In the genomic region with DNA sequence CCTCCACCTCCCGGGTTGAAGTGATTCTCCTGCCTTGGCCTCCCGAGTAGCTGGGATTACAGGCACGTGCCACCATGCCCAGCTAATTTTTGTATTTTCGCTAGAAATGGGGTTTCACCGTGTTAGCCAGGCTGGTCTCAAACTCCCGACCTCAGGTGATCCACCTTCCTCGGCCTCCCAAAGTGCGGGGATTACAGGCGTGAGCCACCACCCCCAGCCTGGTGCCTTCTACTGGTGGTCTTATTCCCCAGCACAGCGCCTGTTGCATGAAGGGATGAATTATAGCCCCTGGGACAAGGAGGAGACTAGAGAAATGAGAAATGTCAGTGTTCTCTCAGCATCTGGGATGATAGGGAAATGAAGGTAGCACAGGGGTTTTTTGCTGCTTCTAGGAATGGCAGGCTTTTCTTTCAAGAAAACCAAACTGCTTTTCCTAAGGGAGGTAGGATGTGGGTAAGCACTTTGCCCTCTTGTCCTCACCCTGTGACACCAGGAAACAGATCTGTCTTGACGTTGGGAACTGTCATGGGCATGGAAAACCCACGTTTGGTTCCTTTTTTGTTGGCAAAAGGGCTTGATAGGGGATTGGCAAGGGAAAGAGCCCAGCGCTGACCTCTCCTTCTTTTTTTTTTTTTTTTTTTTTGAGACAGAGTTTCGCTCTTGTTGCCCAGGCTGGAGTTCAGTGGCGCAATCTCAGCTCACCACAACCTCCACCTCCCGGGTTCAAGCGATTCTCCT, we compare ENCODE assay signal across 11 cellular contexts. TPM values are rescaled to one million over a fixed set of nuclear protein-coding genes. Genes with fewer than 3 reads are reported as not detected.
DNase-seq lines count a peak whose midpoint lies in the region; ATAC-seq and TF ChIP-seq lines count a peak whose summit lies in the region.
"Not testable (repeated sequence)": the region's sequence is repeated elsewhere in the genome, so short reads cannot be mapped to it uniquely, and the experiment has no call there.
"Had no signal": no experiment of that assay in that cellular context is flagged by ENCODE, and none has a peak within 500 bp of the region (broad histone marks: within the 10 kb centered on the region; RNA-seq: fewer than 3 reads in every experiment).

No MANE protein-coding gene starts in this region.

- H3K79me2 ChIP-seq in ACC112 (ENCODE audit: control insufficient read depth, insufficient read depth, low read length, unreplicated experiment), result not testable (repeated sequence)

- not testable (repeated sequence) for H2BK15ac ChIP-seq in mesenchymal stem cell (ENCODE audit: low read depth, poor library complexity, severe bottlenecking)

- H3K9ac ChIP-seq in duodenal mucosa (ENCODE audit: low read depth in 1 of 2, low read length in 2 of 2), result not testable (repeated sequence)
- H3K9ac ChIP-seq in mesenchymal stem cell (ENCODE audit: low read length), result peak overlapping the region; percentile 86

- H3K4me3 ChIP-seq in ACC112 (ENCODE audit: low read depth, low read length) (peak overlapping the region; percentile 70), MG63 (peak overlapping the region; percentile 30), adrenal gland (peak overlapping the region in 1 of 4 donors; percentile 17), heart right ventricle (peak overlapping the region in 8 of 10 donors; percentile 8 to 40 (median 26)), mesenchymal stem cell (ENCODE audit: insufficient read depth in 1 of 2, low read depth in 1 of 2, low read length in 2 of 2) (peak overlapping the region in 1 of 2 experiments; percentile 42), psoas muscle (peak overlapping the region; percentile 30), suprapubic skin (peak overlapping the region; percentile 13)
- H3K4me3 ChIP-seq in duodenal mucosa (ENCODE audit: low read depth in 1 of 2, low read length in 2 of 2), result not testable (repeated sequence)

- H3K36me3 ChIP-seq in ACC112 (ENCODE audit: insufficient read depth, low read length); MG63; adrenal gland (replicated peaks in 1 of 2); duodenal mucosa (ENCODE audit: control insufficient read depth in 1 of 2, insufficient read depth in 2 of 2, low read length in 2 of 2); heart right ventricle; mesenchymal stem cell (ENCODE audit: control insufficient read depth in 1 of 2, insufficient read depth in 2 of 2, low read depth in 1 of 2, low read length in 2 of 2); psoas muscle (ENCODE audit: insufficient read depth in 1 of 2, low read depth in 1 of 2); suprapubic skin: not testable (repeated sequence)

- not testable (repeated sequence) for H2AFZ ChIP-seq in ACC112 (ENCODE audit: low read length, unreplicated experiment); mesenchymal stem cell (ENCODE audit: low read depth, low read length)

- not testable (repeated sequence) for TF ChIP-seq CTCF in adrenal gland (IDR thresholded peaks at IDR 0.05); heart right ventricle (IDR thresholded peaks at IDR 0.05); psoas muscle (IDR thresholded peaks at IDR 0.05); suprapubic skin (IDR thresholded peaks at IDR 0.05)

- H3K14ac ChIP-seq in mesenchymal stem cell (ENCODE audit: low read length in 2 of 2), result peak overlapping the region in 1 of 2 experiments; percentile 81

- TF ChIP-seq POLR2A in adrenal gland (IDR thresholded peaks at IDR 0.05); suprapubic skin (IDR thresholded peaks at IDR 0.05): not testable (repeated sequence)

- 68 to 74% (median 72%) methylated on average over 15 to 17 of the region's 17 CpGs for WGBS in adrenal gland, 4 donors
- 71 to 76% methylated on average over 17 of the region's 17 CpGs for WGBS in heart right ventricle, 2 donors
- WGBS in mesenchymal stem cell, result 81% methylated on average over 15 of the region's 17 CpGs
- 60 to 62% (median 61%) methylated on average over 17 of the region's 17 CpGs for WGBS in psoas muscle, 3 donors
- WGBS in suprapubic skin, result 68% methylated on average over 16 of the region's 17 CpGs

- DNase-seq in MG63, heart right ventricle, psoas muscle: not testable (repeated sequence)
- DNase-seq in adrenal gland, result peak in 2 of 7 donors; percentile 38 to 48
- DNase-seq in mesenchymal stem cell, result peak; percentile 32
- DNase-seq in suprapubic skin (ENCODE audit: low spot score in 2 of 2), result peak in 1 of 2 donors; percentile 68

- peaks cover 54% of the 10 kb centered on the region for H3K4me1 ChIP-seq in ACC112 (ENCODE audit: control insufficient read depth, insufficient read depth, low read length, unreplicated experiment)
- peaks cover 0 to 21% of the 10 kb centered on the region in 2 donors for H3K4me1 ChIP-seq in adrenal gland (replicated peaks in 1 of 2)
- not testable (repeated sequence) for H3K4me1 ChIP-seq in duodenal mucosa (ENCODE audit: control insufficient read depth in 1 of 2, insufficient read depth in 2 of 2, low read length in 2 of 2); psoas muscle
- peaks cover 0 to 60% (median 19%) of the 10 kb centered on the region in 9 donors for H3K4me1 ChIP-seq in heart right ventricle
- H3K4me1 ChIP-seq in mesenchymal stem cell (ENCODE audit: control insufficient read depth, insufficient read depth, low read depth, low read length), result peaks cover 10% of the 10 kb centered on the region
- H3K4me1 ChIP-seq in suprapubic skin, result peaks cover 36% of the 10 kb centered on the region

- peak overlapping the region; percentile 88 for H4K8ac ChIP-seq in mesenchymal stem cell (ENCODE audit: low read length)

- H3K27ac ChIP-seq in ACC112 (ENCODE audit: low read depth, low read length), result peak overlapping the region; percentile 100
- peak overlapping the region; percentile 60 to 96 (median 86) for H3K27ac ChIP-seq in adrenal gland
- peak overlapping the region; percentile 58 for H3K27ac ChIP-seq in duodenal mucosa (ENCODE audit: low read depth, low read length)
- peak overlapping the region; percentile 75 to 96 (median 89) for H3K27ac ChIP-seq in heart right ventricle
- not testable (repeated sequence) for H3K27ac ChIP-seq in mesenchymal stem cell (ENCODE audit: low read length, poor library complexity, severe bottlenecking)
- H3K27ac ChIP-seq in psoas muscle, result peak overlapping the region; percentile 80
- H3K27ac ChIP-seq in suprapubic skin, result peak overlapping the region; percentile 97

- peak; percentile 39 for TF ChIP-seq EP300 in suprapubic skin (IDR thresholded peaks at IDR 0.05)

- not testable (repeated sequence) for H3K23ac ChIP-seq in mesenchymal stem cell (ENCODE audit: low read length in 2 of 2)

- H3K18ac ChIP-seq in mesenchymal stem cell (ENCODE audit: low read depth in 1 of 2, low read length in 2 of 2), result peak overlapping the region; percentile 84 to 89

- H2AK5ac ChIP-seq in mesenchymal stem cell (ENCODE audit: low read length, severe bottlenecking), result not testable (repeated sequence)

- ATAC-seq in heart right ventricle (peak in 5 of 8 donors; percentile 1 to 20 (median 7)), psoas muscle (peak in 2 of 4 donors; percentile 17 to 25)

- not testable (repeated sequence) for H3K79me1 ChIP-seq in mesenchymal stem cell (replicated peaks; ENCODE audit: low read length, poor library complexity, severe bottlenecking)

- not testable (repeated sequence) for H3K27me3 ChIP-seq in ACC112 (ENCODE audit: insufficient read depth, low read length); MG63; adrenal gland; duodenal mucosa (ENCODE audit: control insufficient read depth in 1 of 2, insufficient read depth in 2 of 2, low read length in 2 of 2); heart right ventricle; mesenchymal stem cell (ENCODE audit: control insufficient read depth in 1 of 2, insufficient read depth in 1 of 2, low read length in 2 of 2); suprapubic skin
- H3K27me3 ChIP-seq in psoas muscle (ENCODE audit: insufficient read depth in 3 of 3, low read length in 2 of 3), result peaks cover 0 to 23% (median 3%) of the 10 kb centered on the region in 3 donors

- peak overlapping the region; percentile 86 to 87 for H3K4ac ChIP-seq in mesenchymal stem cell (ENCODE audit: low read depth in 1 of 2, low read length in 2 of 2)

- not testable (repeated sequence) for H3K4me2 ChIP-seq in mesenchymal stem cell (ENCODE audit: low read length, poor library complexity, severe bottlenecking)

- H4K91ac ChIP-seq in mesenchymal stem cell (ENCODE audit: low read length), result peak overlapping the region; percentile 86

- H2BK12ac ChIP-seq in mesenchymal stem cell (ENCODE audit: low read length in 2 of 2), result peak overlapping the region; percentile 66 to 92

- not testable (repeated sequence) for H2BK5ac ChIP-seq in mesenchymal stem cell (ENCODE audit: low read depth, low read length, poor library complexity, severe bottlenecking)

- intact Hi-C loops in adrenal gland (cut with DNase I); psoas muscle (cut with DNase I): not testable (repeated sequence)
- intact Hi-C loops in heart right ventricle (cut with DNase I), result loop anchor here in 3 of 10 donors (2.0 to 5.0 kb wide), 2 partner anchors 78 to 79 kb away; a partner anchor contains a TSS

- H3K9me3 ChIP-seq in MG63; adrenal gland (replicated peaks in 1 of 3); duodenal mucosa (ENCODE audit: control insufficient read depth in 1 of 2, low read length in 2 of 2); heart right ventricle; mesenchymal stem cell (ENCODE audit: control insufficient read depth, low read length); psoas muscle; suprapubic skin: not testable (repeated sequence)

- peak overlapping the region; percentile 92 for H2BK120ac ChIP-seq in mesenchymal stem cell (ENCODE audit: low read depth, low read length)

RNA-seq across cellular contexts. Expression of a gene that starts 5.9 kb away (rescaled TPM):
- not detected in 2 replicates for total RNA-seq in MG63 (2014; rRNA removed; shearing (Covaris generic); ENCODE audit: low replicate concordance)
- total RNA-seq in adrenal gland (10 to 100 TPM in 3 of 8 donors, 1 to 10 TPM in 5; 1.9 to 17.3 (median 7.2) TPM), heart right ventricle (10 to 100 TPM in 2 of 10 donors, 1 to 10 TPM in 4, under 1 TPM in 4; 0.72 to 11.5 (median 1.8) TPM), psoas muscle (1 to 10 TPM; 1.4 to 2.8 (median 1.8) TPM), suprapubic skin (10 to 100 TPM in 1 of 4 donors, 1 to 10 TPM in 3; 4.2 to 10.5 (median 5.5) TPM)
- polyA plus RNA-seq in adrenal gland (10 to 100 TPM in 2 of 3 donors, 1 to 10 TPM in 1; 8.0 to 15.8 (median 15.3) TPM), heart right ventricle (1 to 10 TPM; 4.3 to 6.0 TPM), psoas muscle (1 to 10 TPM in 2 of 3 donors, under 1 TPM in 1; 0.66 to 4.1 (median 1.1) TPM)
- 34.3 TPM for polyA plus RNA-seq in mesenchymal stem cell (2013, experiment 1 of 2)
- polyA plus RNA-seq in mesenchymal stem cell (2013, experiment 2 of 2), result 34.4 TPM
- total RNA-seq: activated CD4-positive, alpha-beta T cell treated with anti-CD3 and anti-CD28 coated beads, Interleukin-2, amount 10 ng/mL, durations not matched to agents 7 days and 5 days; CD4-positive, CD25-positive, alpha-beta regulatory T cell; T-helper 1 cell treated with Interleukin-12 subunit alpha and Interleukin-12 subunit beta and Interleukin-4 antibody, amounts not matched to agents 30 ng/mL and 1 ng/mL, for 36 hours had no signal
- polyA plus RNA-seq: CD4-positive, CD25-positive, alpha-beta regulatory T cell had no signal

RNA-seq across cellular contexts. Expression of a gene that starts 19.3 kb away (rescaled TPM):
- total RNA-seq in MG63 (2014; rRNA removed; shearing (Covaris generic); ENCODE audit: low replicate concordance), result 46.6 and 49.9 TPM in 2 replicates
- 10 to 100 TPM; 26.3 to 50.0 (median 31.7) TPM for total RNA-seq in adrenal gland
- polyA plus RNA-seq in adrenal gland, result 10 to 100 TPM in 2 of 3 donors, 1 to 10 TPM in 1; 9.9 to 31.2 (median 12.4) TPM
- 10 to 100 TPM; 12.5 to 20.8 (median 17.0) TPM for total RNA-seq in heart right ventricle
- polyA plus RNA-seq in heart right ventricle, result 10 to 100 TPM in 1 of 2 donors, 1 to 10 TPM in 1; 7.9 to 15.7 TPM
- polyA plus RNA-seq in mesenchymal stem cell (2013, experiment 1 of 2), result 18.5 TPM
- polyA plus RNA-seq in mesenchymal stem cell (2013, experiment 2 of 2), result 19.4 TPM
- 10 to 100 TPM; 10.8 to 15.5 (median 12.6) TPM for total RNA-seq in psoas muscle
- polyA plus RNA-seq in psoas muscle, result 10 to 100 TPM; 10.5 to 23.8 (median 20.1) TPM
- 10 to 100 TPM; 29.8 to 38.2 (median 36.2) TPM for total RNA-seq in suprapubic skin

RNA-seq across cellular contexts. Expression of a gene that starts 30.8 kb away (rescaled TPM):
- total RNA-seq in MG63 (2014; rRNA removed; shearing (Covaris generic); ENCODE audit: low replicate concordance), result 8.0 and 12.0 TPM in 2 replicates
- total RNA-seq in adrenal gland (10 to 100 TPM; 11.7 to 67.5 (median 25.8) TPM), heart right ventricle (10 to 100 TPM; 10.3 to 36.9 (median 17.4) TPM), psoas muscle (10 to 100 TPM; 12.6 to 27.2 (median 15.0) TPM), suprapubic skin (10 to 100 TPM in 3 of 4 donors, 1 to 10 TPM in 1; 8.6 to 22.8 (median 18.2) TPM)
- polyA plus RNA-seq in adrenal gland (10 to 100 TPM; 45.4 to 97.7 (median 68.6) TPM), heart right ventricle (10 to 100 TPM; 33.7 to 82.9 TPM), psoas muscle (10 to 100 TPM; 21.6 to 68.2 (median 24.3) TPM)
- 78.3 TPM for polyA plus RNA-seq in mesenchymal stem cell (2013, experiment 1 of 2)
- polyA plus RNA-seq in mesenchymal stem cell (2013, experiment 2 of 2), result 86.1 TPM

RNA-seq across cellular contexts. Expression of a gene that starts 31.1 kb away (rescaled TPM):
- 142 and 228 TPM in 2 replicates for total RNA-seq in MG63 (2014; rRNA removed; shearing (Covaris generic); ENCODE audit: low replicate concordance)
- total RNA-seq in adrenal gland (10 to 100 TPM; 23.2 to 65.1 (median 55.2) TPM), heart right ventricle (10 to 100 TPM; 47.5 to 58.0 (median 53.2) TPM), psoas muscle (10 to 100 TPM; 38.3 to 52.6 (median 43.0) TPM), suprapubic skin (10 to 100 TPM; 32.0 to 45.8 (median 40.1) TPM)
- polyA plus RNA-seq in adrenal gland (100 to 1,000 TPM; 113 to 131 (median 117) TPM), heart right ventricle (100 to 1,000 TPM in 1 of 2 donors, 10 to 100 TPM in 1; 90.3 to 136 TPM), psoas muscle (10 to 100 TPM; 72.6 to 98.0 (median 81.5) TPM)
- polyA plus RNA-seq in mesenchymal stem cell (2013, experiment 1 of 2), result 184 TPM
- 201 TPM for polyA plus RNA-seq in mesenchymal stem cell (2013, experiment 2 of 2)
